8 cellular contexts compared by ENCODE assay signal in the genomic region with DNA sequence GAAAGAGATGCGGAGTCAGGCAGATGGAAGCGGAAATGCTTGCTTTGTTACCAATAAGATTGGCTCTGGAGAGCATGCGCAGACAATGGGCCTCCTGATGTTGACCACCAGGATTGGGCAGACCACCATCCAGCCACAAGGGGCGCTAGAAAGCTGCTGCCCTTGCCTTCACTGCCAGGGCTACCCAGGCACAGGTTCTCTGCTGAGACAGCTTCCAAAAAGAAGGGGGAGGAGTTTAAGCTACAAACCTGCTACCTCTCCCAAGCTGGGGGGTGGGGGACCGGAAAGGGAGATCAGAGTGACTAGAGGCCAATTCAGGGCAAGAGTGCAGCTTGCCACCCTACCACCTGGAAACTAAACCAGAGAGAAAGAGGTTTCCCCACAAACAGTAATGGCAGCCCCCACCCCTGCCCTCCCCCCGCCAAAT.
A peak's percentile ranks its signal among the peaks of the same experiment; 100 is the strongest.
DNase-seq lines count a peak whose midpoint lies in the region; ATAC-seq, FAIRE-seq and TF ChIP-seq lines count a peak whose summit lies in the region.

No MANE protein-coding gene starts in this region.

- POLR2A ChIA-PET in CD8-positive, alpha-beta memory T cell (lab: Charles Lee) = no interaction called here
- POLR2A ChIA-PET in T-cell (lab: Charles Lee) = no interaction called here

- H3K36me3 Mint-ChIP-seq in CD8-positive, alpha-beta memory T cell = no peaks in the 10 kb centered on the region
- no peaks in the 10 kb centered on the region for H3K36me3 Mint-ChIP-seq in T-cell
- no peaks in the 10 kb centered on the region for H3K36me3 Mint-ChIP-seq in natural killer cell

- H3K4me3 Mint-ChIP-seq in CD8-positive, alpha-beta memory T cell = no peak overlapping the region
- H3K4me3 Mint-ChIP-seq in T-cell (no peak overlapping the region), natural killer cell (no peak overlapping the region)

- H3K4me3 ChIP-seq in CD8-positive, alpha-beta memory T cell (ENCODE audit: low read length) = no peak overlapping the region
- no peak overlapping the region for H3K4me3 ChIP-seq in bronchial epithelial cell (ENCODE audit: low read depth, low read length)

- H3K27me3 ChIP-seq in CD8-positive, alpha-beta memory T cell (ENCODE audit: insufficient read depth, low read length, poor library complexity, severe bottlenecking) = no peaks in the 10 kb centered on the region
- H3K27me3 ChIP-seq in bronchial epithelial cell (ENCODE audit: control insufficient read depth, insufficient read depth, low read length) = no peaks in the 10 kb centered on the region

- intact Hi-C loops in natural killer cell (cut with micrococcal nuclease) = loop anchor here (2.0 kb wide), 1 partner anchor 97 kb away; no protein-coding TSS in a partner anchor

- TF ChIP-seq CTCF in bronchial epithelial cell (IDR thresholded peaks at IDR 0.05; ENCODE audit: insufficient read depth, low read length, severe bottlenecking) = peak; percentile 64
- peak; percentile 49 for TF ChIP-seq CTCF in natural killer cell (IDR thresholded peaks at IDR 0.05)

- H3K27me3 Mint-ChIP-seq in CD8-positive, alpha-beta memory T cell = peaks cover 12 to 25% of the 10 kb centered on the region in 2 donors
- H3K27me3 Mint-ChIP-seq in T-cell = peaks cover 13 to 17% of the 10 kb centered on the region in 2 donors
- H3K27me3 Mint-ChIP-seq in natural killer cell (ENCODE audit: low read depth in 2 of 2) = peaks cover 19 to 47% of the 10 kb centered on the region in 2 donors

- TF ChIP-seq POLR2A in H54 (IDR thresholded peaks at IDR 0.05; ENCODE audit: low read depth, low read length) = no peak

- no peaks in the 10 kb centered on the region for H3K4me1 ChIP-seq in CD8-positive, alpha-beta memory T cell (ENCODE audit: insufficient read depth, low read length)

- CTCF ChIA-PET in CD8-positive, alpha-beta memory T cell (lab: Charles Lee) = interaction anchor here (0.9 kb wide), 1 partner anchor 9 kb away, joined by 5 read pairs; no protein-coding TSS in a partner anchor
- CTCF ChIA-PET in T-cell (lab: Charles Lee) = interaction anchor here in 1 of 2 donors (0.7 to 1.1 kb wide), 3 partner anchors 9 to 97 kb away, joined by 3 read pairs; no protein-coding TSS in a partner anchor

- no peaks in the 10 kb centered on the region for H3K36me3 ChIP-seq in CD8-positive, alpha-beta memory T cell (ENCODE audit: insufficient read depth, low read length)
- no peaks in the 10 kb centered on the region for H3K36me3 ChIP-seq in bronchial epithelial cell (ENCODE audit: control insufficient read depth, insufficient read depth, low read length)

- FAIRE-seq in H54 (lab: Jason Lieb, UNC) (no peak), bronchial epithelial cell (lab: Jason Lieb, UNC) (no peak)

- ATAC-seq in T-cell (replicated peaks in 1 of 4) = peak in 2 of 4 experiments; percentile 32 to 58
- peak in 1 of 3 donors; percentile 58 for ATAC-seq in natural killer cell
- ATAC-seq in GM21423 (IDR thresholded peaks at IDR 0.05; ENCODE audit: unreplicated experiment) = no peak

- no peak overlapping the region for H3K27ac ChIP-seq in CD8-positive, alpha-beta memory T cell (ENCODE audit: low read depth, low read length)

- H3K9me3 Mint-ChIP-seq in CD8-positive, alpha-beta memory T cell = no peaks in the 10 kb centered on the region
- H3K9me3 Mint-ChIP-seq in T-cell (no peaks in the 10 kb centered on the region), natural killer cell (no peaks in the 10 kb centered on the region)

- no peaks in the 10 kb centered on the region for H3K4me1 Mint-ChIP-seq in CD8-positive, alpha-beta memory T cell
- H3K4me1 Mint-ChIP-seq in T-cell = peaks cover 0 to 12% (median 3%) of the 10 kb centered on the region in 3 donors
- no peaks in the 10 kb centered on the region for H3K4me1 Mint-ChIP-seq in natural killer cell

- DNase-seq in CD8-positive, alpha-beta memory T cell = peak in 3 of 5 donors; percentile 4 to 50 (median 17)
- DNase-seq in H54 (ENCODE audit: insufficient read length, low spot score) (peak; percentile 62), T-cell (peak in 26 of 34 experiments; percentile 2 to 42 (median 16)), bronchial epithelial cell (ENCODE audit: low read depth) (peak; percentile 20), natural killer cell (peak; percentile 18), NCI-H1092 (lab: John Stamatoyannopoulos, UW) (no peak), dedifferentiated amniotic fluid mesenchymal stem cell (ENCODE audit: extremely low spot score) (no peak)

- no peak overlapping the region for H3K27ac Mint-ChIP-seq in CD8-positive, alpha-beta memory T cell
- no peak overlapping the region for H3K27ac Mint-ChIP-seq in T-cell
- H3K27ac Mint-ChIP-seq in natural killer cell = no peak overlapping the region

- no peaks in the 10 kb centered on the region for H3K9me3 ChIP-seq in CD8-positive, alpha-beta memory T cell (ENCODE audit: low read length)

Comparison
In these comparisons a context has a peak if more than half of its experiments do, and no peak if none do; other contexts are left out.
1. DNase-seq: peak in CD8-positive, alpha-beta memory T cell (3 of 5), H54 (single experiment), T-cell (26 of 34), bronchial epithelial cell (single experiment) and natural killer cell (single experiment); none in NCI-H1092 (single experiment) and dedifferentiated amniotic fluid mesenchymal stem cell (single experiment).